ENCODE assay signal across 8 cellular contexts in the genomic region with DNA sequence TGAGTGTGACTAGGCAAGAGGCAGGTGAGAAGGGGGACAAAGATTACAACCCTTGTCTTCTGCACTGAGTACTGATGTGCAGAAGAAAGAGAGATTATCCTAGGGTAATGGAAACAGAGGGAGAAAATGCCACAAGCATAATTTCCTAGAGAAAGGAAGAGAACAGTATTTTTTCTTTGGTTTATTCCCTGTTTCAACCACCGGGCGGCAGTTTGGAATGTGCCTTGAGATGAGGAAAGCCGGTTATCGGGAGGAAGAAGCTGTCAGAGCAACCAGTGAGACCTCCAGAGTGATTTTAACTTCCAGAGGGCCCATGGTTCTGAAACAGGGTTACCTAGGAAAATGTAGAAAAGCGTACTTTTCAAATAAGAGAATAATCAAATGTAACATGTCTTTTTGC.
DNase-seq lines count a peak whose midpoint lies in the region; ATAC-seq and TF ChIP-seq lines count a peak whose summit lies in the region.

No MANE protein-coding gene starts in this region.

- dilution Hi-C loops in mammary epithelial cell (cut with HindIII; ENCODE audit: low sequenced_read_pairs): no loop called here

- DNase-seq in DMS53 (lab: John Stamatoyannopoulos, UW): peak; percentile 51
- no peak for DNase-seq in DMS53 treated with DMSO at 0.1 percent for 48 hours (lab: John Stamatoyannopoulos, UW; ENCODE audit: unreplicated experiment)
- DNase-seq in NCI-H1930 (lab: John Stamatoyannopoulos, UW): peak; percentile 26 to 38
- peak; percentile 17 for DNase-seq in mammary epithelial cell
- no peak for DNase-seq in left lobe of liver (ENCODE audit: low spot score)
- DNase-seq in activated CD4-positive, CD25-positive, alpha-beta regulatory T cell (lab: John Stamatoyannopoulos, UW): no peak

- no peaks in the 10 kb centered on the region for H3K27me3 ChIP-seq in mammary epithelial cell (ENCODE audit: insufficient read depth, low read length)

- no peaks in the 10 kb centered on the region for H4K20me1 ChIP-seq in mammary epithelial cell (ENCODE audit: insufficient read depth, low read length)

- no peak overlapping the region for H3K27ac ChIP-seq in mammary epithelial cell (ENCODE audit: insufficient read depth, low read depth, low read length)

- no TSS peak for BruUV-seq in mammary epithelial cell (replicated peaks; lab: Mats Ljungman, UMichigan)

- WGBS in mammary epithelial cell (ENCODE audit: low coverage, missing lambda C conversion rate): 47% methylated on average over 4 of the region's 5 CpGs

- no peaks in the 10 kb centered on the region for H3K9me3 ChIP-seq in mammary epithelial cell (replicated peaks; ENCODE audit: insufficient read depth, low read length)

- intact Hi-C loops in mammary epithelial cell (cut with micrococcal nuclease): loop anchor here (1.0 to 5.0 kb wide), 3 partner anchors 117 to 681 kb away; no protein-coding TSS in a partner anchor

- in situ Hi-C loops in mammary epithelial cell (cut with MboI; ENCODE audit: low sequenced_read_pairs in 2 of 2): no loop called here

- H3K79me2 ChIP-seq in mammary epithelial cell (ENCODE audit: insufficient read depth, low read length): no peaks in the 10 kb centered on the region

- CTCF ChIA-PET in mammary epithelial cell (lab: Charles Lee; ENCODE audit: low non-redundant PET): interaction anchor here (0.5 to 1.0 kb wide), 4 partner anchors 14 to 870 kb away, joined by 3 to 5 read pairs (median 4); no protein-coding TSS in a partner anchor

- no peak overlapping the region for H3K4me3 ChIP-seq in mammary epithelial cell (replicated peaks in 1 of 3; ENCODE audit: insufficient read depth in 1 of 3, low read depth in 2 of 3, low read length in 3 of 3)

- peaks cover 9% of the 10 kb centered on the region for H3K36me3 ChIP-seq in mammary epithelial cell (ENCODE audit: insufficient read depth, low read length)

- no peaks in the 10 kb centered on the region for H3K4me1 ChIP-seq in mammary epithelial cell (ENCODE audit: insufficient read depth, low read length)

- H2AFZ ChIP-seq in mammary epithelial cell (ENCODE audit: low read depth, low read length): no peak overlapping the region

- H3K9ac ChIP-seq in mammary epithelial cell (ENCODE audit: insufficient read depth, low read length): no peak overlapping the region

- no peak overlapping the region for H3K4me2 ChIP-seq in mammary epithelial cell (ENCODE audit: insufficient read depth, low read depth, low read length)

- TF ChIP-seq CTCF in mammary epithelial cell (conservative IDR thresholded peaks at IDR 0.05 in 1 of 2, IDR thresholded peaks at IDR 0.05 in 1 of 2; ENCODE audit: extremely low read depth in 1 of 2, insufficient read depth in 1 of 2, low read depth in 1 of 2, low read length in 2 of 2): peak; percentile 13 to 55

- peak; percentile 78 for ATAC-seq in left lobe of liver
- ATAC-seq in GM18520 (IDR thresholded peaks at IDR 0.05; ENCODE audit: unreplicated experiment): no peak
- ATAC-seq in GM21576 (IDR thresholded peaks at IDR 0.05; ENCODE audit: unreplicated experiment): no peak

Comparison
In these comparisons a context has a peak if more than half of its experiments do, and no peak if none do; other contexts are left out.
1. DNase-seq: peak in DMS53 (single experiment), NCI-H1930 (2 of 2) and mammary epithelial cell (single experiment); none in DMS53 treated with DMSO at 0.1 percent for 48 hours (single experiment), left lobe of liver (single experiment) and activated CD4-positive, CD25-positive, alpha-beta regulatory T cell (0 of 4).